In genomic region chr20:51380401-51381385, GRCh38 we compare ENCODE assay signal across 16 cellular contexts.
DNase-seq lines count a peak whose midpoint lies in the region; ATAC-seq, FAIRE-seq and TF ChIP-seq lines count a peak whose summit lies in the region.
"Had no signal": no experiment of that assay in that cellular context is flagged by ENCODE, and none has a peak within 500 bp of the region (broad histone marks: within the 10 kb centered on the region; RNA-seq: fewer than 3 reads in every experiment).

No MANE protein-coding gene starts in this region.

- no peak overlapping the region for H3K27ac ChIP-seq in K562 (ENCODE audit: extremely low read depth, low read depth, low read length)
- H3K27ac ChIP-seq: breast epithelium, vagina had no signal

- no peak for DNase-seq in GM18507 (ENCODE audit: extremely low spot score, insufficient read length, low read depth)
- DNase-seq in K562 (ENCODE audit: extremely low read depth in 1 of 4, low spot score in 3 of 4) = peak in 2 of 4 experiments; percentile 29 to 43
- DNase-seq in sciatic nerve (ENCODE audit: low spot score) = peak; percentile 22
- DNase-seq in RCC 7860 (ENCODE audit: low spot score) = no peak
- DNase-seq in activated CD4-positive, alpha-beta T cell treated with anti-CD3 and anti-CD28 coated beads for 1 hour = no peak
- DNase-seq: activated CD4-positive, alpha-beta T cell treated with anti-CD3 and anti-CD28 coated beads, Interleukin-2, amount 50 U/mL, for 1 hour; activated gamma-delta T cell treated with Interleukin-2 at 50 U/mL for 16 hours; H9; kidney; NCI-H187; stimulated activated CD4-positive, alpha-beta T cell treated with anti-CD3 and anti-CD28 coated beads, Interleukin-2, amount 100 ng/mL, for 48 hours had no signal

- no peaks in the 10 kb centered on the region for H3K79me2 ChIP-seq in K562 (ENCODE audit: control insufficient read depth, insufficient read depth, low read length)

- WGBS in K562 (ENCODE audit: insufficient coverage, low coverage, missing lambda C conversion rate) = 50% methylated on average over 12 of the region's 13 CpGs

- CTCF ChIA-PET in K562 (lab: Yijun Ruan, JAX; ENCODE audit: low intra/inter-chr PET ratio) = no interaction called here

- no peaks in the 10 kb centered on the region for H4K20me1 ChIP-seq in K562 (replicated peaks; ENCODE audit: control insufficient read depth, insufficient read depth, low read length)

- no peak overlapping the region for H3K4me3 ChIP-seq in K562
- H3K4me3 ChIP-seq: breast epithelium, vagina had no signal

- peaks cover 28 to 45% of the 10 kb centered on the region in 2 experiments for H3K4me1 ChIP-seq in K562 (replicated peaks in 1 of 2; ENCODE audit: control insufficient read depth in 2 of 2, insufficient read depth in 2 of 2, low read length in 2 of 2)
- H3K4me1 ChIP-seq: breast epithelium, vagina had no signal

- peak; percentile 67 for ATAC-seq in HG03432 (IDR thresholded peaks at IDR 0.05; ENCODE audit: unreplicated experiment)
- peak; percentile 18 for ATAC-seq in K562
- no peak for ATAC-seq in sciatic nerve
- ATAC-seq in GM19324 (IDR thresholded peaks at IDR 0.05; ENCODE audit: low FRiP score, unreplicated experiment) = no peak

- H3K9ac ChIP-seq in K562 (ENCODE audit: insufficient read depth in 1 of 2, low read depth in 2 of 2, low read length in 2 of 2) = no peak overlapping the region

- no peak for TF ChIP-seq RAD21 in K562 (CRISPR knock-in tag; conservative IDR thresholded peaks at IDR 0.05 in 1 of 2, IDR thresholded peaks at IDR 0.05 in 1 of 2)

- no peak for TF ChIP-seq POLR2A in K562 (conservative IDR thresholded peaks at IDR 0.05)

- in situ Hi-C loops in K562 (cut with MboI) = no loop called here

- no peaks in the 10 kb centered on the region for H3K9me1 ChIP-seq in K562 (ENCODE audit: control insufficient read depth, insufficient read depth, low read length)

- no peaks in the 10 kb centered on the region for H3K36me3 ChIP-seq in K562 (ENCODE audit: control insufficient read depth, insufficient read depth, low read length)
- H3K36me3 ChIP-seq: breast epithelium, vagina had no signal

- FAIRE-seq in GM18507 (lab: Jason Lieb, UNC) (peak; percentile 84), K562 (lab: Jason Lieb, UNC) (no peak), RCC 7860 (lab: Jason Lieb, UNC) (no peak)
- FAIRE-seq: G401.6, kidney had no signal

- TF ChIP-seq CTCF in K562 (IDR thresholded peaks at IDR 0.05 in 2 of 3, conservative IDR thresholded peaks at IDR 0.05 in 1 of 3; ENCODE audit: insufficient read depth in 2 of 3, low read depth in 1 of 3, low read length in 3 of 3) = no peak

- peak overlapping the region; percentile 25; the same call in 1 of the 2 replicates for H2AFZ ChIP-seq in K562 (ENCODE audit: low read depth, low read length)

- no peaks in the 10 kb centered on the region for H3K9me3 ChIP-seq in K562 (replicated peaks; ENCODE audit: control insufficient read depth, insufficient read depth, low read depth, low read length)
- H3K9me3 ChIP-seq: breast epithelium, vagina had no signal

- POLR2A ChIA-PET in K562 (lab: Yijun Ruan, JAX) = interaction anchor here (1.0 to 1.5 kb wide), 3 partner anchors 211 to 337 kb away, joined by 3 to 5 read pairs (median 4); no protein-coding TSS in a partner anchor

- H3K27me3 ChIP-seq in K562 (ENCODE audit: control insufficient read depth in 2 of 2, insufficient read depth in 2 of 2, low read length in 2 of 2) = no peaks in the 10 kb centered on the region
- H3K27me3 ChIP-seq: breast epithelium, vagina had no signal

- peak overlapping the region; percentile 80; the same call in 1 of the 2 replicates for H3K4me2 ChIP-seq in K562 (ENCODE audit: insufficient read depth, low read length)

- no peak for TF ChIP-seq EP300 in K562 (IDR thresholded peaks at IDR 0.05; ENCODE audit: low read length)

- intact Hi-C loops in K562 (cut with micrococcal nuclease) = no loop called here
- intact Hi-C loops in sciatic nerve (cut with DNase I) = no loop called here

- BruUV-seq in K562 (replicated peaks; lab: Mats Ljungman, UMichigan) = no TSS peak

TF ChIP-seq in K562, 482 proteins besides CTCF, POLR2A, EP300 and RAD21:
- TF ChIP-seq DPF2 (IDR thresholded peaks at IDR 0.05) = 0 out of 2 replicates have a peak, but pooled peaks have one; percentile 14
- TF ChIP-seq RFX1 (IDR thresholded peaks at IDR 0.05) = peak; percentile 7; the same call in 1 of the 2 replicates
- no peak for TF ChIP-seq U2AF2 (optimal IDR thresholded peaks at IDR 0.05; ENCODE audit: low read depth, low read length)

Comparison
In these comparisons a context has a peak if more than half of its experiments do, and no peak if none do; other contexts are left out.
1. ATAC-seq: peak in HG03432 (single experiment) and K562 (single experiment); none in sciatic nerve (single experiment) and GM19324 (single experiment).